Comparison of ENCODE assay signal across 9 cellular contexts in the genomic region with DNA sequence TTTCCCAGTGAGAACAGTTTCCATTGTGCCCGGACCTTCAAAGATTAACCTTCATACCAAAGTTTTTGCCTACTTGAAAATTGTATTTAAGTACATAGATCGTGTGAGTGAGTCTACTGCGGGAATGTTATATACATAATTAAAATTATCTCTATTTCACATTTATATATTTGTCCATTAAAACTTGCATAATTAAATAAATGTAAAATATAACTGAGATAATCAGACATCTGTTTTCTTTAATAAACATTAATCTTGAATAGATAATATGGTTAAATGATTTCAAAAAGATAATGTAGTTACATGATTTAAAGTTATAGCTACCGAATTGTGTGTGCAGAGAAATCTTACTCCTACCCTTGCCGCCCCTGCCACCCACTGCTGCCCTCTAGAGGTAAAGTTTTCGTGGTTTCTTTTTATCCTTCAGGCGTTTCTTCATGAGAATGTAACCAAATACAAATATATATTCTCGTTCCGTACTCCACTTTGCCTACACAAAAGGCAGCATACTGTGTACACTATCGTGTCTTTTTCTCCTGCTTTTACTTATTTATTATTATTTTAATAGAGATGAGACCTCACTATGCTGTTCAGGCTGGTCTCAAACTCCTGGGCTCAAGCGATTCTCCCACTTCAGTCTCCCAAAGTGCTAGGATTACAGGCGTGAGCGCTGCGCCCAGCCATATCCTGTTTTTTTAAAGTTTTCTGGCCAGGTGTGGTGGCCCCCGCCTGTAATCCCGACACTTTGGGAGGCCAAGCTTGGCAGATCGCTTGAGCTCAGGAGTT. TPM values are rescaled to one million over a fixed set of nuclear protein-coding genes. Genes with fewer than 3 reads are reported as not detected.
DNase-seq lines count a peak whose midpoint lies in the region; ATAC-seq and TF ChIP-seq lines count a peak whose summit lies in the region.
"Had no signal": no experiment of that assay in that cellular context is flagged by ENCODE, and none has a peak within 500 bp of the region (broad histone marks: within the 10 kb centered on the region; RNA-seq: fewer than 3 reads in every experiment).

No MANE protein-coding gene starts in this region.

- peak; percentile 79 for TF ChIP-seq CTCF in activated CD8-positive, alpha-beta T cell treated with anti-CD3 and anti-CD28 coated beads for 36 hours (IDR thresholded peaks at IDR 0.05)
- TF ChIP-seq CTCF in fibroblast of lung (conservative IDR thresholded peaks at IDR 0.05 in 1 of 2, IDR thresholded peaks at IDR 0.05 in 1 of 2; ENCODE audit: low read depth in 1 of 2, low read length in 2 of 2) = peak; percentile 51 to 57

- no peaks in the 10 kb centered on the region for H3K27me3 ChIP-seq in fibroblast of lung (ENCODE audit: control insufficient read depth, insufficient read depth, low read length)

- H3K9ac ChIP-seq in fibroblast of lung (ENCODE audit: insufficient read depth, low read length) = no peak overlapping the region

- H3K4me1 ChIP-seq in fibroblast of lung (ENCODE audit: control insufficient read depth, extremely low read depth, insufficient read depth, low read length) = no peaks in the 10 kb centered on the region

- H3K4me2 ChIP-seq in fibroblast of lung (ENCODE audit: extremely low read depth, insufficient read depth, low read length) = no peak overlapping the region

- no peaks in the 10 kb centered on the region for H3K36me3 ChIP-seq in fibroblast of lung (ENCODE audit: control insufficient read depth, insufficient read depth, low read length)

- H3K9me3 ChIP-seq in fibroblast of lung (ENCODE audit: control insufficient read depth, insufficient read depth, low read depth, low read length) = no peaks in the 10 kb centered on the region

- no peak overlapping the region for H3K27ac ChIP-seq in fibroblast of lung (ENCODE audit: insufficient read depth, low read length)
- H3K27ac ChIP-seq: epithelial cell of prostate had no signal

- H3K9me3 Mint-ChIP-seq in activated CD8-positive, alpha-beta T cell treated with anti-CD3 and anti-CD28 coated beads for 36 hours = no peaks in the 10 kb centered on the region

- peak; percentile 79 for DNase-seq in activated effector memory CD4-positive, alpha-beta T cell treated with anti-CD3 and anti-CD28 coated beads, Interleukin-2, amount 50 U/mL, for 16 hours
- no peak for DNase-seq in activated effector memory CD4-positive, alpha-beta T cell treated with Interleukin-2 at 50 U/mL for 16 hours
- DNase-seq in NCI-H2196 treated with DMSO at 0.1 percent for 48 hours (lab: John Stamatoyannopoulos, UW; ENCODE audit: unreplicated experiment) = peak; percentile 0
- DNase-seq in activated CD8-positive, alpha-beta T cell treated with anti-CD3 and anti-CD28 coated beads for 36 hours = peak; percentile 64
- peak; percentile 4 to 49 for DNase-seq in fibroblast of lung (ENCODE audit: low read depth in 2 of 2)
- peak; percentile 9 for DNase-seq in smooth muscle cell of the brain vasculature (ENCODE audit: low read depth, low spot score)
- DNase-seq in KG1 (lab: John Stamatoyannopoulos, UW) = no peak

- peak; percentile 60 for ATAC-seq in activated CD8-positive, alpha-beta T cell treated with anti-CD3 and anti-CD28 coated beads for 36 hours
- ATAC-seq in HG03460 (IDR thresholded peaks at IDR 0.05; ENCODE audit: unreplicated experiment) = no peak

- intact Hi-C loops in activated CD8-positive, alpha-beta T cell treated with anti-CD3 and anti-CD28 coated beads for 36 hours (cut with micrococcal nuclease) = no loop called here

- H4K20me1 ChIP-seq in fibroblast of lung (ENCODE audit: control insufficient read depth, extremely low read depth, insufficient read depth, low read length) = no peaks in the 10 kb centered on the region

- H3K4me3 ChIP-seq in fibroblast of lung (replicated peaks in 1 of 4; ENCODE audit: control extremely low read depth in 1 of 4, insufficient read depth in 1 of 4, low read depth in 3 of 4, low read length in 4 of 4) = no peak overlapping the region

- no peak overlapping the region for H3K27ac Mint-ChIP-seq in activated CD8-positive, alpha-beta T cell treated with anti-CD3 and anti-CD28 coated beads for 36 hours

- H3K4me1 Mint-ChIP-seq in activated CD8-positive, alpha-beta T cell treated with anti-CD3 and anti-CD28 coated beads for 36 hours (ENCODE audit: low read depth) = peaks cover 18% of the 10 kb centered on the region

- CTCF ChIA-PET in activated CD8-positive, alpha-beta T cell treated with anti-CD3 and anti-CD28 coated beads for 36 hours (lab: Charles Lee) = interaction anchor here (0.6 to 6.2 kb wide), 22 partner anchors 9 to 216 kb away, joined by 3 to 50 read pairs (median 3); a partner anchor contains a TSS

- no peaks in the 10 kb centered on the region for H3K79me2 ChIP-seq in fibroblast of lung (ENCODE audit: control insufficient read depth, insufficient read depth, low read length)

- H2AFZ ChIP-seq in fibroblast of lung (ENCODE audit: low read length) = no peak overlapping the region

- POLR2A ChIA-PET in activated CD8-positive, alpha-beta T cell treated with anti-CD3 and anti-CD28 coated beads for 36 hours (lab: Charles Lee) = no interaction called here

- no peaks in the 10 kb centered on the region for H3K27me3 Mint-ChIP-seq in activated CD8-positive, alpha-beta T cell treated with anti-CD3 and anti-CD28 coated beads for 36 hours

- H3K36me3 Mint-ChIP-seq in activated CD8-positive, alpha-beta T cell treated with anti-CD3 and anti-CD28 coated beads for 36 hours (ENCODE audit: low read depth) = peaks cover 7% of the 10 kb centered on the region

- no peak overlapping the region for H3K4me3 Mint-ChIP-seq in activated CD8-positive, alpha-beta T cell treated with anti-CD3 and anti-CD28 coated beads for 36 hours

RNA-seq across cellular contexts. Expression of a gene that starts 35.6 kb away (rescaled TPM):
- total RNA-seq in activated CD8-positive, alpha-beta T cell treated with anti-CD3 and anti-CD28 coated beads for 36 hours = 100 to 1,000 TPM; 189 to 197 TPM
- 14.6 and 22.3 TPM in 2 replicates for total RNA-seq in fibroblast of lung
- polyA plus RNA-seq in fibroblast of lung = 55.4 and 104 TPM in 2 replicates
- 42.8 and 69.3 TPM in 2 replicates for polyA plus RNA-seq in fibroblast of lung (2012)
- 13.4 and 29.8 TPM in 2 replicates for polyA minus RNA-seq in fibroblast of lung (ENCODE audit: low replicate concordance)

RNA-seq across cellular contexts. Expression of a gene that starts 35.7 kb away (rescaled TPM):
- total RNA-seq in activated CD8-positive, alpha-beta T cell treated with anti-CD3 and anti-CD28 coated beads for 36 hours = 10 to 100 TPM; 22.2 to 22.7 TPM
- 8.7 and 11.6 TPM in 2 replicates for total RNA-seq in fibroblast of lung
- polyA plus RNA-seq in fibroblast of lung = 5.1 and 5.8 TPM in 2 replicates
- polyA plus RNA-seq in fibroblast of lung (2012) = 4.7 and 4.8 TPM in 2 replicates
- polyA minus RNA-seq in fibroblast of lung (ENCODE audit: low replicate concordance) = 7.2 and 18.1 TPM in 2 replicates

Comparison
In these comparisons a context has a peak if more than half of its experiments do, and no peak if none do; other contexts are left out.
1. DNase-seq: peak in activated effector memory CD4-positive, alpha-beta T cell treated with anti-CD3 and anti-CD28 coated beads, Interleukin-2, amount 50 U/mL, for 16 hours (single experiment), NCI-H2196 treated with DMSO at 0.1 percent for 48 hours (single experiment), activated CD8-positive, alpha-beta T cell treated with anti-CD3 and anti-CD28 coated beads for 36 hours (single experiment), fibroblast of lung (2 of 2) and smooth muscle cell of the brain vasculature (single experiment); none in activated effector memory CD4-positive, alpha-beta T cell treated with Interleukin-2 at 50 U/mL for 16 hours (single experiment) and KG1 (single experiment).